In the genomic region with DNA sequence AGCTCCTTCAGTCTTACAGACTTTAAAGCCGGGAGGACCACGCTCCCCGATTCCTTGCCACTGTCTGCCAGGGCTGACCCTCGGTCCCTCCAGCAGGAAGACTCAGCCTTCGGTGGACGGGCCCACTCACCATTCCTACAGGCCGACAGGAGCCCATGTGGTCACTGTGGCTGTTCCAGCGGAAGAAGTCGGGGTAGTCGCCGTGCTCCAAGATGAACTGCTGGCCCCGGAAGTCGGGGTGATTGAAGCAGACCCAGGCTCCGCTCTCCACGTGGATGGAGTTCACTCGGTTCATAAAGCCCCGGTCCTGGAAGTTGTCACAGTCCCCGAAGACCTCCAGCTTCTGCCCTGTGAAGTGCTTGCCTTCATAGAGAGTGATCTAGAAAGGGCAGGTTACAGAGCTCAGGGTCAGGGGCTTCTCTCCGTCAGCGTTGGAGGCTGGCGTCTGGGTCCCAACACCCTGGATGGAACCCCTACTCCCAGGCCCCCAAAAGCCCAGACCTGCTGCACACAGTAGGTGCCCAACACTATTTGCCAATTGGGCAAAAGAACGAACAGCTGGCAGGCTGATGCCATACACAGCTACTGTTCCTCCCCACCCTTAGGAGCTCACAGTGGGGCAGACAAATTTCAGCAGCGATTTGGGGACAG, we compare ENCODE assay signal across 29 cellular contexts. TPM values are rescaled to one million over a fixed set of nuclear protein-coding genes. Genes with fewer than 3 reads are reported as not detected.
DNase-seq lines count a peak whose midpoint lies in the region; TF ChIP-seq lines count a peak whose summit lies in the region.
"Had no signal": no experiment of that assay in that cellular context is flagged by ENCODE, and none has a peak within 500 bp of the region (broad histone marks: within the 10 kb centered on the region; RNA-seq: fewer than 3 reads in every experiment).

No MANE protein-coding gene starts in this region.

- peaks cover 2 to 16% of the 10 kb centered on the region in 2 donors for H3K4me1 Mint-ChIP-seq in immature natural killer cell

- H3K36me3 ChIP-seq in neuronal stem cell (replicated peaks in 1 of 2; ENCODE audit: control insufficient read depth in 2 of 2, insufficient read depth in 2 of 2, low read length in 2 of 2) (no peaks in the 10 kb centered on the region), spleen (no peaks in the 10 kb centered on the region), uterus (no peaks in the 10 kb centered on the region)
- H3K36me3 ChIP-seq: BE2C, SJCRH30 had no signal

- no peak overlapping the region for H2AFZ ChIP-seq in neuronal stem cell (ENCODE audit: low read length)
- H2AFZ ChIP-seq: PC-9 had no signal

- no peaks in the 10 kb centered on the region for H3K79me1 ChIP-seq in neuronal stem cell (ENCODE audit: low read depth, low read length)

- H2BK15ac ChIP-seq in neuronal stem cell (ENCODE audit: low read length) = peak overlapping the region; percentile 28

- H2BK12ac ChIP-seq in neuronal stem cell (ENCODE audit: low read length) = no peak overlapping the region

- H3K4me1 ChIP-seq in neuronal stem cell (ENCODE audit: control insufficient read depth in 2 of 2, insufficient read depth in 1 of 2, low read depth in 1 of 2, low read length in 2 of 2) (peaks cover 7 to 10% of the 10 kb centered on the region in 2 donors), spleen (peaks cover 0 to 55% (median 26%) of the 10 kb centered on the region in 6 donors), uterus (peaks cover 11 to 18% of the 10 kb centered on the region in 2 donors)
- H3K4me1 ChIP-seq: BE2C, SJCRH30 had no signal

- no peaks in the 10 kb centered on the region for H3K9me3 Mint-ChIP-seq in immature natural killer cell
- H3K9me3 Mint-ChIP-seq: CD8-positive, alpha-beta memory T cell had no signal

- DNase-seq in activated effector memory CD4-positive, alpha-beta T cell treated with anti-CD3 and anti-CD28 coated beads, Interleukin-2, amount 50 U/mL, for 16 hours = peak; percentile 54
- DNase-seq in activated effector memory CD4-positive, alpha-beta T cell treated with Interleukin-2 at 50 U/mL for 16 hours = no peak
- DNase-seq in neuronal stem cell (ENCODE audit: low spot score) = no peak
- peak; percentile 59 for DNase-seq in spleen
- DNase-seq in uterus = no peak
- no peak for DNase-seq in KBM-7
- DNase-seq in central memory CD4-positive, alpha-beta T cell = no peak
- DNase-seq in immature natural killer cell = no peak
- DNase-seq: 8988T; ACHN; BE2C; CD8-positive, alpha-beta memory T cell; MV-4-11; NCI-H1105; NCI-H146; NCI-H2029; NCI-H446; NCI-H526; NCI-H82; NK-92 treated with Interleukin-12 subunit alpha and Interleukin-12 subunit beta, amount 100 ng/mL, for 24 hours; PC-9; SJCRH30 had no signal

- H2BK120ac ChIP-seq in neuronal stem cell (ENCODE audit: low read depth, low read length) = no peak overlapping the region

- H2BK5ac ChIP-seq in neuronal stem cell (ENCODE audit: low read length) = no peak overlapping the region

- no CpG with 5 or more reads among the region's 23 CpGs for WGBS in neuronal stem cell (ENCODE audit: extremely low coverage in 2 of 2, insufficient read length in 2 of 2, insufficient replicate concordance in 1 of 2), 2 donors
- WGBS in spleen, 5 donors = 90 to 93% (median 90%) methylated on average over 21 to 23 of the region's 23 CpGs

- H3K14ac ChIP-seq in neuronal stem cell (ENCODE audit: low read length) = no peak overlapping the region

- H3K27me3 ChIP-seq in neuronal stem cell (ENCODE audit: control insufficient read depth in 3 of 3, insufficient read depth in 3 of 3, low read depth in 1 of 3, low read length in 3 of 3) (peaks cover 0 to 77% (median 8%) of the 10 kb centered on the region in 3 experiments), spleen (replicated peaks in 1 of 7) (peaks cover 0 to 26% (median 12%) of the 10 kb centered on the region in 7 donors), uterus (no peaks in the 10 kb centered on the region)
- H3K27me3 ChIP-seq: BE2C had no signal

- H3K27ac ChIP-seq in neuronal stem cell (replicated peaks; ENCODE audit: low read length) = no peak overlapping the region
- peak overlapping the region in 3 of 8 donors; percentile 43 to 63 (median 61) for H3K27ac ChIP-seq in spleen
- peak overlapping the region; percentile 77 to 79 for H3K27ac ChIP-seq in uterus
- H3K27ac ChIP-seq: PC-9, SJCRH30 had no signal

- H3K4me2 ChIP-seq in neuronal stem cell (ENCODE audit: insufficient read depth, low read length, poor library complexity, severe bottlenecking) = no peak overlapping the region
- H3K4me2 ChIP-seq: PC-9 had no signal

- H3K4ac ChIP-seq in neuronal stem cell (ENCODE audit: low read length) = no peak overlapping the region

- H4K91ac ChIP-seq in neuronal stem cell (ENCODE audit: low read depth, low read length, poor library complexity) = no peak overlapping the region

- no peak for TF ChIP-seq POLR2A in spleen (IDR thresholded peaks at IDR 0.05)
- TF ChIP-seq POLR2A in uterus (IDR thresholded peaks at IDR 0.05) = no peak

- in situ Hi-C loops in KBM-7 (cut with MboI; ENCODE audit: low pct_unique_long_range_greater_than_20kb, low sequenced_read_pairs) = no loop called here

- TF ChIP-seq CTCF in spleen (IDR thresholded peaks at IDR 0.05 in 8 of 11, conservative IDR thresholded peaks at IDR 0.05 in 3 of 11) = no peak
- TF ChIP-seq CTCF in uterus (IDR thresholded peaks at IDR 0.05) = no peak

- no peak overlapping the region for H3K18ac ChIP-seq in neuronal stem cell (ENCODE audit: low read length)

- H3K27ac Mint-ChIP-seq in immature natural killer cell = no peak overlapping the region
- H3K27ac Mint-ChIP-seq: CD14-positive monocyte had no signal

- H3K23ac ChIP-seq in neuronal stem cell (ENCODE audit: low read depth, low read length, poor library complexity) = no peak overlapping the region

- peaks cover 3 to 10% (median 7%) of the 10 kb centered on the region in 3 donors for H3K27me3 Mint-ChIP-seq in immature natural killer cell (ENCODE audit: low read depth in 3 of 3)

- no peak overlapping the region for H3K4me3 Mint-ChIP-seq in immature natural killer cell

- no peaks in the 10 kb centered on the region for H3K36me3 Mint-ChIP-seq in immature natural killer cell
- H3K36me3 Mint-ChIP-seq: CD14-positive monocyte; CD8-positive, alpha-beta memory T cell had no signal

- H3K9ac ChIP-seq in neuronal stem cell (ENCODE audit: low read depth, low read length, poor library complexity) = no peak overlapping the region

- intact Hi-C loops in spleen (cut with DNase I; ENCODE audit: low total_unique reads) (no loop called here), uterus (cut with DNase I; ENCODE audit: low total_unique reads) (no loop called here)

- H3K9me3 ChIP-seq in neuronal stem cell (replicated peaks in 1 of 2; ENCODE audit: control insufficient read depth in 2 of 2, insufficient read depth in 1 of 2, low read depth in 1 of 2, low read length in 2 of 2) = peaks cover 2 to 10% of the 10 kb centered on the region in 2 donors
- H3K9me3 ChIP-seq in spleen = no peaks in the 10 kb centered on the region
- no peaks in the 10 kb centered on the region for H3K9me3 ChIP-seq in uterus
- H3K9me3 ChIP-seq: BE2C, SJCRH30 had no signal

- no peak overlapping the region for H4K8ac ChIP-seq in neuronal stem cell (ENCODE audit: low read depth, low read length)

- no peak overlapping the region for H3K4me3 ChIP-seq in neuronal stem cell (ENCODE audit: low read length in 2 of 2)
- H3K4me3 ChIP-seq in spleen = no peak overlapping the region
- H3K4me3 ChIP-seq in uterus = no peak overlapping the region
- H3K4me3 ChIP-seq: PC-9, SJCRH30 had no signal

- H2AK5ac ChIP-seq in neuronal stem cell (ENCODE audit: low read depth, low read length) = peak overlapping the region; percentile 34

RNA-seq across cellular contexts. Expression of gene CRYGN, which starts 1.9 kb away (rescaled TPM):
- 0.24 TPM for polyA plus RNA-seq in neuronal stem cell (2013, experiment 1 of 2)
- 0.26 TPM for polyA plus RNA-seq in neuronal stem cell (2013, experiment 2 of 2)
- total RNA-seq in spleen (1 to 10 TPM in 3 of 7 donors, under 1 TPM in 3, not detected in 1; 0.17 to 2.5 (median 0.92) TPM), uterus (1 to 10 TPM in 2 of 4 donors, under 1 TPM in 1, not detected in 1; 0.73 to 2.9 (median 2.4) TPM)
- polyA plus RNA-seq in spleen (under 1 TPM; 0.27 to 0.72 (median 0.32) TPM), immature natural killer cell (not detected)
- total RNA-seq: CD8-positive, alpha-beta memory T cell; HepG2; HT1080; LHCN-M2; MCF 10A; Right ventricle myocardium inferior; RPMI7951; SJCRH30 had no signal
- polyA plus RNA-seq: CD14-positive monocyte had no signal

RNA-seq across cellular contexts. Expression of gene WDR86, which starts 28.2 kb away (rescaled TPM):
- 20.7 TPM for polyA plus RNA-seq in neuronal stem cell (2013, experiment 1 of 2)
- polyA plus RNA-seq in neuronal stem cell (2013, experiment 2 of 2) = 20.8 TPM
- total RNA-seq in spleen = 10 to 100 TPM; 15.4 to 71.9 (median 58.1) TPM
- polyA plus RNA-seq in spleen = 10 to 100 TPM in 1 of 3 donors, 1 to 10 TPM in 2; 2.8 to 29.5 (median 8.6) TPM
- total RNA-seq in uterus = 100 to 1,000 TPM in 1 of 4 donors, 10 to 100 TPM in 2, 1 to 10 TPM in 1; 3.2 to 100 (median 53.4) TPM
- polyA plus RNA-seq in immature natural killer cell = 1 to 10 TPM in 2 of 3 donors, under 1 TPM in 1; 0.75 to 2.2 (median 2.2) TPM
- total RNA-seq: HT1080, MCF 10A, RPMI7951 had no signal

Comparison
In these comparisons a context has a peak if more than half of its experiments do, and no peak if none do; other contexts are left out.
1. DNase-seq: peak in activated effector memory CD4-positive, alpha-beta T cell treated with anti-CD3 and anti-CD28 coated beads, Interleukin-2, amount 50 U/mL, for 16 hours (single experiment) and spleen (single experiment); none in activated effector memory CD4-positive, alpha-beta T cell treated with Interleukin-2 at 50 U/mL for 16 hours (single experiment), neuronal stem cell (single experiment), uterus (0 of 2), KBM-7 (single experiment), central memory CD4-positive, alpha-beta T cell (single experiment) and immature natural killer cell (0 of 3).